8 cellular contexts compared by ENCODE assay signal in the genomic region with DNA sequence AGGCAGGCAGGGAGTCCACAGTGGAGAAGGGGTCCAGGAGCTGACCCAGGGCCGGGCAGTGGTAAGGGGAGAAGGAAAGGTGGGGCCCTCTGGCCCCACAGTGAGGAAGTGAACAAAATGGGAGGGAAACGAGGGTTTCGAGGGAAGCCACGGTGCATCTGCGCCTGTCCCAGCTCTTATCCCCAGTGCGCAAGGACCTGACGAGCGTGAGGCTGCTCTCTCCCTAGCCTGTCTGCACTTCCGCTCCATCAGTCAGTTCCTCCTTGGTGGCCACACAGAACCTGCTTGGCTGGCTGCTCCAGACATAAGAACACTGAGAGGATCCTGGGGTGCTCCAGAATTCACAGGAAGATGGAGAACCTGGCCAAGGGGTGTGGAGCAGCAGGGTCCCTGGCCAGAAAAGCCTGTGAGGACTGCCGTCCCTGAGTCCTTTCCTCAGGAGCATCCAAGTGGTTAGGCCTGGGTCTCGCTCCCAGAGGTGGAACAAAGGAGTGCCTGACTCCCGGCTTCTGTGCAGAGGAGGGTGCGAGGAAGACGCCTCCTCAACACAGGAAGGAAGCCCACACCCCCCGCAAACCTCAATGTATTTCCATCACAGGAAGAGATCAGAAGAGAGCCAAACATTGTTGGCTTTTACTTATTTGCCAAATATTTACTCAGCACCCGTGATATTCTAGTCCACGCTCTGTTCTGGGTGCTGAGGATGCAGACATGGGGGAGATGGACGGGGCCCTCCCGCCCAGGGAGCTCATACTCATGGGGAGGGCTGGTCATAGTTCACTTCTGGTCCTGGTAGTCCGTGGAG. TPM values are rescaled to one million over a fixed set of nuclear protein-coding genes. Genes with fewer than 3 reads are reported as not detected.
DNase-seq lines count a peak whose midpoint lies in the region; ATAC-seq and TF ChIP-seq lines count a peak whose summit lies in the region.

No MANE protein-coding gene starts in this region.

- peak overlapping the region; percentile 87 for H3K27ac Mint-ChIP-seq in activated T-helper 2 cell treated with anti-CD3 and anti-CD28 coated beads, Interferon-gamma antibody, Interleukin-2, Interleukin-4, amounts not matched to agents 10 μg/mL and 5 μg/mL and 100 μg/mL, durations not matched to agents 14 hours and 24 hours and 36 hours
- peak overlapping the region; percentile 81 to 91 for H3K27ac Mint-ChIP-seq in natural killer cell treated with Interleukin-12 subunit alpha and Interleukin-12 subunit beta and Interleukin-15 and Interleukin-18, amount 100 ng/mL, for 72 hours
- H3K27ac Mint-ChIP-seq in HFFc6 = no peak overlapping the region

- H3K4me1 Mint-ChIP-seq in activated T-helper 2 cell treated with anti-CD3 and anti-CD28 coated beads, Interferon-gamma antibody, Interleukin-2, Interleukin-4, amounts not matched to agents 10 μg/mL and 5 μg/mL and 100 μg/mL, durations not matched to agents 14 hours and 24 hours and 36 hours (ENCODE audit: low read depth) = peaks cover 32% of the 10 kb centered on the region
- peaks cover 41 to 48% of the 10 kb centered on the region in 2 donors for H3K4me1 Mint-ChIP-seq in natural killer cell treated with Interleukin-12 subunit alpha and Interleukin-12 subunit beta and Interleukin-15 and Interleukin-18, amount 100 ng/mL, for 72 hours (ENCODE audit: low read depth in 2 of 2)
- H3K4me1 Mint-ChIP-seq in HFFc6 (ENCODE audit: low read depth) = no peaks in the 10 kb centered on the region

- DNase-seq in AML-193 (lab: John Stamatoyannopoulos, UW) = peak; percentile 70 to 72
- peak in 2 of 3 donors; percentile 49 to 83 for DNase-seq in Peyer's patch
- peak; percentile 66 for DNase-seq in activated T-helper 2 cell treated with anti-CD3 and anti-CD28 coated beads, Interferon-gamma antibody, Interleukin-2, Interleukin-4, amounts not matched to agents 10 μg/mL and 5 μg/mL and 100 μg/mL, durations not matched to agents 14 hours and 24 hours and 36 hours (ENCODE audit: low spot score)
- DNase-seq in natural killer cell treated with Interleukin-12 subunit alpha and Interleukin-12 subunit beta and Interleukin-15 and Interleukin-18, amount 100 ng/mL, for 72 hours (ENCODE audit: low spot score) = no peak
- no peak for DNase-seq in HFFc6
- no peak for DNase-seq in glomerular visceral epithelial cell (ENCODE audit: extremely low spot score)
- DNase-seq in HUDEP-2 (lab: John Stamatoyannopoulos, UW; ENCODE audit: unreplicated experiment in 76 of 76) = no peak

- peaks cover 17% of the 10 kb centered on the region for H3K36me3 Mint-ChIP-seq in activated T-helper 2 cell treated with anti-CD3 and anti-CD28 coated beads, Interferon-gamma antibody, Interleukin-2, Interleukin-4, amounts not matched to agents 10 μg/mL and 5 μg/mL and 100 μg/mL, durations not matched to agents 14 hours and 24 hours and 36 hours (ENCODE audit: low read depth)
- no peaks in the 10 kb centered on the region for H3K36me3 Mint-ChIP-seq in natural killer cell treated with Interleukin-12 subunit alpha and Interleukin-12 subunit beta and Interleukin-15 and Interleukin-18, amount 100 ng/mL, for 72 hours
- peaks cover 23% of the 10 kb centered on the region; the same call in 1 of the 2 replicates for H3K36me3 Mint-ChIP-seq in HFFc6 (ENCODE audit: low read depth)

- H3K4me3 Mint-ChIP-seq in activated T-helper 2 cell treated with anti-CD3 and anti-CD28 coated beads, Interferon-gamma antibody, Interleukin-2, Interleukin-4, amounts not matched to agents 10 μg/mL and 5 μg/mL and 100 μg/mL, durations not matched to agents 14 hours and 24 hours and 36 hours (ENCODE audit: low read depth) = peak overlapping the region; percentile 68
- H3K4me3 Mint-ChIP-seq in natural killer cell treated with Interleukin-12 subunit alpha and Interleukin-12 subunit beta and Interleukin-15 and Interleukin-18, amount 100 ng/mL, for 72 hours = peak overlapping the region; percentile 84
- no peak overlapping the region for H3K4me3 Mint-ChIP-seq in HFFc6

- H3K9me3 ChIP-seq in Peyer's patch = no peaks in the 10 kb centered on the region

- no peak for TF ChIP-seq POLR2A in Peyer's patch (IDR thresholded peaks at IDR 0.05)

- intact Hi-C loops in activated T-helper 2 cell treated with anti-CD3 and anti-CD28 coated beads, Interferon-gamma antibody, Interleukin-2, Interleukin-4, amounts not matched to agents 10 μg/mL and 5 μg/mL and 100 μg/mL, durations not matched to agents 14 hours and 24 hours and 36 hours (cut with micrococcal nuclease) = loop anchor here (2.0 kb wide), 1 partner anchor 43 kb away; a partner anchor contains a TSS

- ATAC-seq in natural killer cell treated with Interleukin-12 subunit alpha and Interleukin-12 subunit beta and Interleukin-15 and Interleukin-18, amount 100 ng/mL, for 72 hours = peak; percentile 75 to 81
- no peak for ATAC-seq in HG03520 (IDR thresholded peaks at IDR 0.05; ENCODE audit: unreplicated experiment)

- peaks cover 26% of the 10 kb centered on the region for H3K9me3 Mint-ChIP-seq in activated T-helper 2 cell treated with anti-CD3 and anti-CD28 coated beads, Interferon-gamma antibody, Interleukin-2, Interleukin-4, amounts not matched to agents 10 μg/mL and 5 μg/mL and 100 μg/mL, durations not matched to agents 14 hours and 24 hours and 36 hours
- no peaks in the 10 kb centered on the region for H3K9me3 Mint-ChIP-seq in natural killer cell treated with Interleukin-12 subunit alpha and Interleukin-12 subunit beta and Interleukin-15 and Interleukin-18, amount 100 ng/mL, for 72 hours
- H3K9me3 Mint-ChIP-seq in HFFc6 = peaks cover 33% of the 10 kb centered on the region

- peak overlapping the region in 3 of 4 donors; percentile 12 to 50 (median 13) for H3K27ac ChIP-seq in Peyer's patch

- H3K27me3 ChIP-seq in Peyer's patch = no peaks in the 10 kb centered on the region

- no peaks in the 10 kb centered on the region for H3K27me3 Mint-ChIP-seq in activated T-helper 2 cell treated with anti-CD3 and anti-CD28 coated beads, Interferon-gamma antibody, Interleukin-2, Interleukin-4, amounts not matched to agents 10 μg/mL and 5 μg/mL and 100 μg/mL, durations not matched to agents 14 hours and 24 hours and 36 hours (ENCODE audit: low read depth)
- no peaks in the 10 kb centered on the region for H3K27me3 Mint-ChIP-seq in natural killer cell treated with Interleukin-12 subunit alpha and Interleukin-12 subunit beta and Interleukin-15 and Interleukin-18, amount 100 ng/mL, for 72 hours
- H3K27me3 Mint-ChIP-seq in HFFc6 (ENCODE audit: insufficient read depth) = peaks cover 44% of the 10 kb centered on the region

- H3K36me3 ChIP-seq in Peyer's patch = no peaks in the 10 kb centered on the region

- TF ChIP-seq CTCF in Peyer's patch (IDR thresholded peaks at IDR 0.05) = no peak
- no peak for TF ChIP-seq CTCF in HFFc6 (IDR thresholded peaks at IDR 0.05)

- peak overlapping the region in 2 of 4 donors; percentile 15 to 19 for H3K4me3 ChIP-seq in Peyer's patch

- peaks cover 0 to 14% (median 10%) of the 10 kb centered on the region in 4 donors for H3K4me1 ChIP-seq in Peyer's patch

RNA-seq across cellular contexts. Expression of a gene that starts 43.7 kb away (rescaled TPM):
- total RNA-seq in Peyer's patch = 10 to 100 TPM in 3 of 4 donors, 1 to 10 TPM in 1; 4.2 to 19.0 (median 13.9) TPM
- 32.0 and 36.1 TPM in 2 replicates for total RNA-seq in activated T-helper 2 cell treated with anti-CD3 and anti-CD28 coated beads, Interferon-gamma antibody, Interleukin-2, Interleukin-4, amounts not matched to agents 10 μg/mL and 5 μg/mL and 100 μg/mL, durations not matched to agents 14 hours and 24 hours and 36 hours
- total RNA-seq in natural killer cell treated with Interleukin-12 subunit alpha and Interleukin-12 subunit beta and Interleukin-15 and Interleukin-18, amount 100 ng/mL, for 72 hours = 10 to 100 TPM; 17.0 to 18.0 TPM
- 10 to 100 TPM; 11.6 to 13.7 (median 12.7) TPM for total RNA-seq in HFFc6 (2021; fragmentation: NEBNext Ultra II Directional; extraction: Animal tissue kit (Norgen Biotek cat#: 25700))

RNA-seq across cellular contexts. Expression of a gene that starts 55.8 kb away (rescaled TPM):
- total RNA-seq in Peyer's patch = 10 to 100 TPM in 3 of 4 donors, 1 to 10 TPM in 1; 5.8 to 17.3 (median 15.4) TPM
- 39.2 and 40.0 TPM in 2 replicates for total RNA-seq in activated T-helper 2 cell treated with anti-CD3 and anti-CD28 coated beads, Interferon-gamma antibody, Interleukin-2, Interleukin-4, amounts not matched to agents 10 μg/mL and 5 μg/mL and 100 μg/mL, durations not matched to agents 14 hours and 24 hours and 36 hours
- 10 to 100 TPM; 27.8 to 41.7 TPM for total RNA-seq in natural killer cell treated with Interleukin-12 subunit alpha and Interleukin-12 subunit beta and Interleukin-15 and Interleukin-18, amount 100 ng/mL, for 72 hours
- 10 to 100 TPM; 14.7 to 16.3 (median 15.3) TPM for total RNA-seq in HFFc6 (2021; fragmentation: NEBNext Ultra II Directional; extraction: Animal tissue kit (Norgen Biotek cat#: 25700))

Comparison
In these comparisons a context has a peak if more than half of its experiments do, and no peak if none do; other contexts are left out.
1. DNase-seq: peak in AML-193 (2 of 2), Peyer's patch (2 of 3) and activated T-helper 2 cell treated with anti-CD3 and anti-CD28 coated beads, Interferon-gamma antibody, Interleukin-2, Interleukin-4, amounts not matched to agents 10 μg/mL and 5 μg/mL and 100 μg/mL, durations not matched to agents 14 hours and 24 hours and 36 hours (single experiment); none in natural killer cell treated with Interleukin-12 subunit alpha and Interleukin-12 subunit beta and Interleukin-15 and Interleukin-18, amount 100 ng/mL, for 72 hours (single experiment), HFFc6 (single experiment), glomerular visceral epithelial cell (single experiment) and HUDEP-2 (0 of 76).